1 cellular context compared by ENCODE assay signal in the genomic region with DNA sequence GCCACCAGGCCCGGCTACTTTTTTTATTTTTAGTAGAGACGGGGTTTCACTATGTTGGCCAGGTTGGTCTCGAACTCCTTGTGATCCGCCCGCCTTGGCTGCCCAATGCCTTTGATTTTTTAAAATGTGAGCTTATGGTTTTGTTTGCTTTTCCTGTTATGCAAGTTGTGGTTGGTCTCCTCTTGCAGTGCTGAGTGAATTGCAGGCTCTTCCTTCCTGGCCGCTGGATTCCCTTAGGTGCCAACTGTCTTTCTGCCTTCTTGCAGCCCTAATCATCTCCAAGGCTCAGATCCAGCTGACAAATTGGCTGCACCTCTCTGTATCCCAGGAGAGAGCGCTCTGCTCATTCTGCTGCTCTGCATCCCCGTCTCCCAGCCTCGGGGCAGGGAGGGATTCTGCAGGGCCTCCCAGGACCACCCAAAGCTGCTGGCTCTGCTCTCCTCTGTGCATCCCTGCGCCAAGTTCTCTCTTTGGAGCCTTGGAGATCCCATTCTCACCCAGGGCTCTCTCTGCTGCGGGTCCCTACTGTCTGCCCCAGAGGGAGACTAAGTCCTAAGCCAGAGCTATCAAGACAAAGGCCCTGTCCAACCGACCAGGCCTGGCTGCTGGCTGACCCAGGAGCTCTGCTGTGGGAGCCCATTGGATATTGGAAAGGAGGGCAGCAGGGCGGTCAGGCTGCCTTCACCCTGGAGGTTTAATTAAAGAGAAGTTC.
TF ChIP-seq lines count a peak whose summit lies in the region.

No MANE protein-coding gene starts in this region.

TF ChIP-seq in GM23338, 12 proteins besides CTCF, POLR2A, EP300 and RAD21:
- TF ChIP-seq JUNB (IDR thresholded peaks at IDR 0.05; ENCODE audit: unreplicated experiment) (no peak), STAT1 (IDR thresholded peaks at IDR 0.05; ENCODE audit: unreplicated experiment) (no peak), ZNF114 (CRISPR knock-in tag; IDR thresholded peaks at IDR 0.05) (no peak), POLR2AphosphoS5 (IDR thresholded peaks at IDR 0.05; ENCODE audit: low read depth) (no peak), NANOG (IDR thresholded peaks at IDR 0.05; ENCODE audit: borderline replicate concordance) (no peak), ZNF331 (CRISPR knock-in tag; IDR thresholded peaks at IDR 0.05; ENCODE audit: low read depth) (no peak), EZH2phosphoT487 (IDR thresholded peaks at IDR 0.05; ENCODE audit: unreplicated experiment) (no peak), CREB1 (CRISPR knock-in tag; IDR thresholded peaks at IDR 0.05; ENCODE audit: low read depth) (no peak), EZH2 (IDR thresholded peaks at IDR 0.05; ENCODE audit: low read depth, unreplicated experiment) (no peak)
- TF ChIP-seq, protein P1, sequence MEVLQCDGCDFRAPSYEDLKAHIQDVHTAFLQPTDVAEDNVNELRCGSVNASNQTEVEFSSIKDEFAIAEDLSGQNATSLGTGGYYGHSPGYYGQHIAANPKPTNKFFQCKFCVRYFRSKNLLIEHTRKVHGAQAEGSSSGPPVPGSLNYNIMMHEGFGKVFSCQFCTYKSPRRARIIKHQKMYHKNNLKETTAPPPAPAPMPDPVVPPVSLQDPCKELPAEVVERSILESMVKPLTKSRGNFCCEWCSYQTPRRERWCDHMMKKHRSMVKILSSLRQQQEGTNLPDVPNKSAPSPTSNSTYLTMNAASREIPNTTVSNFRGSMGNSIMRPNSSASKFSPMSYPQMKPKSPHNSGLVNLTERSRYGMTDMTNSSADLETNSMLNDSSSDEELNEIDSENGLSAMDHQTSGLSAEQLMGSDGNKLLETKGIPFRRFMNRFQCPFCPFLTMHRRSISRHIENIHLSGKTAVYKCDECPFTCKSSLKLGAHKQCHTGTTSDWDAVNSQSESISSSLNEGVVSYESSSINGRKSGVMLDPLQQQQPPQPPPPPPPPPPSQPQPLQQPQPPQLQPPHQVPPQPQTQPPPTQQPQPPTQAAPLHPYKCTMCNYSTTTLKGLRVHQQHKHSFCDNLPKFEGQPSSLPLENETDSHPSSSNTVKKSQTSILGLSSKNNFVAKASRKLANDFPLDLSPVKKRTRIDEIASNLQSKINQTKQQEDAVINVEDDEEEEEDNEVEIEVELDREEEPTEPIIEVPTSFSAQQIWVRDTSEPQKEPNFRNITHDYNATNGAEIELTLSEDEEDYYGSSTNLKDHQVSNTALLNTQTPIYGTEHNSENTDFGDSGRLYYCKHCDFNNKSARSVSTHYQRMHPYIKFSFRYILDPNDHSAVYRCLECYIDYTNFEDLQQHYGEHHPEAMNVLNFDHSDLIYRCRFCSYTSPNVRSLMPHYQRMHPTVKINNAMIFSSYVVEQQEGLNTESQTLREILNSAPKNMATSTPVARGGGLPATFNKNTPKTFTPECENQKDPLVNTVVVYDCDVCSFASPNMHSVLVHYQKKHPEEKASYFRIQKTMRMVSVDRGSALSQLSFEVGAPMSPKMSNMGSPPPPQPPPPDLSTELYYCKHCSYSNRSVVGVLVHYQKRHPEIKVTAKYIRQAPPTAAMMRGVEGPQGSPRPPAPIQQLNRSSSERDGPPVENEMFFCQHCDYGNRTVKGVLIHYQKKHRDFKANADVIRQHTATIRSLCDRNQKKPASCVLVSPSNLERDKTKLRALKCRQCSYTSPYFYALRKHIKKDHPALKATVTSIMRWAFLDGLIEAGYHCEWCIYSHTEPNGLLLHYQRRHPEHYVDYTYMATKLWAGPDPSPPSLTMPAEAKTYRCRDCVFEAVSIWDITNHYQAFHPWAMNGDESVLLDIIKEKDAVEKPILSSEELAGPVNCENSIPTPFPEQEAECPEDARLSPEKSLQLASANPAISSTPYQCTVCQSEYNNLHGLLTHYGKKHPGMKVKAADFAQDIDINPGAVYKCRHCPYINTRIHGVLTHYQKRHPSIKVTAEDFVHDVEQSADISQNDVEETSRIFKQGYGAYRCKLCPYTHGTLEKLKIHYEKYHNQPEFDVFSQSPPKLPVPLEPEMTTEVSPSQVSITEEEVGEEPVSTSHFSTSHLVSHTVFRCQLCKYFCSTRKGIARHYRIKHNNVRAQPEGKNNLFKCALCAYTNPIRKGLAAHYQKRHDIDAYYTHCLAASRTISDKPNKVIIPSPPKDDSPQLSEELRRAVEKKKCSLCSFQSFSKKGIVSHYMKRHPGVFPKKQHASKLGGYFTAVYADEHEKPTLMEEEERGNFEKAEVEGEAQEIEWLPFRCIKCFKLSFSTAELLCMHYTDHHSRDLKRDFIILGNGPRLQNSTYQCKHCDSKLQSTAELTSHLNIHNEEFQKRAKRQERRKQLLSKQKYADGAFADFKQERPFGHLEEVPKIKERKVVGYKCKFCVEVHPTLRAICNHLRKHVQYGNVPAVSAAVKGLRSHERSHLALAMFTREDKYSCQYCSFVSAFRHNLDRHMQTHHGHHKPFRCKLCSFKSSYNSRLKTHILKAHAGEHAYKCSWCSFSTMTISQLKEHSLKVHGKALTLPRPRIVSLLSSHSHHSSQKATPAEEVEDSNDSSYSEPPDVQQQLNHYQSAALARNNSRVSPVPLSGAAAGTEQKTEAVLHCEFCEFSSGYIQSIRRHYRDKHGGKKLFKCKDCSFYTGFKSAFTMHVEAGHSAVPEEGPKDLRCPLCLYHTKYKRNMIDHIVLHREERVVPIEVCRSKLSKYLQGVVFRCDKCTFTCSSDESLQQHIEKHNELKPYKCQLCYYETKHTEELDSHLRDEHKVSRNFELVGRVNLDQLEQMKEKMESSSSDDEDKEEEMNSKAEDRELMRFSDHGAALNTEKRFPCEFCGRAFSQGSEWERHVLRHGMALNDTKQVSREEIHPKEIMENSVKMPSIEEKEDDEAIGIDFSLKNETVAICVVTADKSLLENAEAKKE (CRISPR knock-in tag; IDR thresholded peaks at IDR 0.05): no peak
- TF ChIP-seq, protein P2, sequence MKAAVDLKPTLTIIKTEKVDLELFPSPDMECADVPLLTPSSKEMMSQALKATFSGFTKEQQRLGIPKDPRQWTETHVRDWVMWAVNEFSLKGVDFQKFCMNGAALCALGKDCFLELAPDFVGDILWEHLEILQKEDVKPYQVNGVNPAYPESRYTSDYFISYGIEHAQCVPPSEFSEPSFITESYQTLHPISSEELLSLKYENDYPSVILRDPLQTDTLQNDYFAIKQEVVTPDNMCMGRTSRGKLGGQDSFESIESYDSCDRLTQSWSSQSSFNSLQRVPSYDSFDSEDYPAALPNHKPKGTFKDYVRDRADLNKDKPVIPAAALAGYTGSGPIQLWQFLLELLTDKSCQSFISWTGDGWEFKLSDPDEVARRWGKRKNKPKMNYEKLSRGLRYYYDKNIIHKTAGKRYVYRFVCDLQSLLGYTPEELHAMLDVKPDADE (IDR thresholded peaks at IDR 0.05): no peak
- TF ChIP-seq, protein P3, sequence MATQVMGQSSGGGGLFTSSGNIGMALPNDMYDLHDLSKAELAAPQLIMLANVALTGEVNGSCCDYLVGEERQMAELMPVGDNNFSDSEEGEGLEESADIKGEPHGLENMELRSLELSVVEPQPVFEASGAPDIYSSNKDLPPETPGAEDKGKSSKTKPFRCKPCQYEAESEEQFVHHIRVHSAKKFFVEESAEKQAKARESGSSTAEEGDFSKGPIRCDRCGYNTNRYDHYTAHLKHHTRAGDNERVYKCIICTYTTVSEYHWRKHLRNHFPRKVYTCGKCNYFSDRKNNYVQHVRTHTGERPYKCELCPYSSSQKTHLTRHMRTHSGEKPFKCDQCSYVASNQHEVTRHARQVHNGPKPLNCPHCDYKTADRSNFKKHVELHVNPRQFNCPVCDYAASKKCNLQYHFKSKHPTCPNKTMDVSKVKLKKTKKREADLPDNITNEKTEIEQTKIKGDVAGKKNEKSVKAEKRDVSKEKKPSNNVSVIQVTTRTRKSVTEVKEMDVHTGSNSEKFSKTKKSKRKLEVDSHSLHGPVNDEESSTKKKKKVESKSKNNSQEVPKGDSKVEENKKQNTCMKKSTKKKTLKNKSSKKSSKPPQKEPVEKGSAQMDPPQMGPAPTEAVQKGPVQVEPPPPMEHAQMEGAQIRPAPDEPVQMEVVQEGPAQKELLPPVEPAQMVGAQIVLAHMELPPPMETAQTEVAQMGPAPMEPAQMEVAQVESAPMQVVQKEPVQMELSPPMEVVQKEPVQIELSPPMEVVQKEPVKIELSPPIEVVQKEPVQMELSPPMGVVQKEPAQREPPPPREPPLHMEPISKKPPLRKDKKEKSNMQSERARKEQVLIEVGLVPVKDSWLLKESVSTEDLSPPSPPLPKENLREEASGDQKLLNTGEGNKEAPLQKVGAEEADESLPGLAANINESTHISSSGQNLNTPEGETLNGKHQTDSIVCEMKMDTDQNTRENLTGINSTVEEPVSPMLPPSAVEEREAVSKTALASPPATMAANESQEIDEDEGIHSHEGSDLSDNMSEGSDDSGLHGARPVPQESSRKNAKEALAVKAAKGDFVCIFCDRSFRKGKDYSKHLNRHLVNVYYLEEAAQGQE (IDR thresholded peaks at IDR 0.05; ENCODE audit: unreplicated experiment): no peak
